In genomic region chr2:218958276-218958675, GRCh38 we compare ENCODE assay signal across 28 cellular contexts. TPM values are rescaled to one million over a fixed set of nuclear protein-coding genes. Genes with fewer than 3 reads are reported as not detected.
A peak's percentile ranks its signal among the peaks of the same experiment; 100 is the strongest.
DNase-seq lines count a peak whose midpoint lies in the region; ATAC-seq and TF ChIP-seq lines count a peak whose summit lies in the region.
"Had no signal": no experiment of that assay in that cellular context is flagged by ENCODE, and none has a peak within 500 bp of the region (broad histone marks: within the 10 kb centered on the region; RNA-seq: fewer than 3 reads in every experiment).

No MANE protein-coding gene starts in this region.

- intact Hi-C loops in naive thymus-derived CD4-positive, alpha-beta T cell (cut with micrococcal nuclease), result no loop called here

- H3K9me3 Mint-ChIP-seq in brain, result peaks cover 0 to 6% (median 0%) of the 10 kb centered on the region in 5 experiments
- peaks cover 0 to 6% (median 0%) of the 10 kb centered on the region in 11 donors for H3K9me3 Mint-ChIP-seq in naive thymus-derived CD4-positive, alpha-beta T cell
- no peaks in the 10 kb centered on the region for H3K9me3 Mint-ChIP-seq in activated naive CD8-positive, alpha-beta T cell treated with anti-CD3 and anti-CD28 coated beads, Interleukin-2, amount 50 U/mL, for 24 hours
- H3K9me3 Mint-ChIP-seq: activated CD4-positive, alpha-beta memory T cell treated with anti-CD3 and anti-CD28 coated beads for 36 hours; activated naive CD4-positive, alpha-beta T cell treated with anti-CD3 and anti-CD28 coated beads for 36 hours had no signal

- H3K4me3 Mint-ChIP-seq in brain, result peak overlapping the region; percentile 70 to 94 (median 90)
- peak overlapping the region in 6 of 10 donors; percentile 5 to 77 (median 46) for H3K4me3 Mint-ChIP-seq in naive thymus-derived CD4-positive, alpha-beta T cell
- no peak overlapping the region for H3K4me3 Mint-ChIP-seq in activated naive CD8-positive, alpha-beta T cell treated with anti-CD3 and anti-CD28 coated beads, Interleukin-2, amount 50 U/mL, for 24 hours

- TF ChIP-seq CTCF in BE2C (IDR thresholded peaks at IDR 0.05; ENCODE audit: low read depth, low read length) (no peak), brain (conservative IDR thresholded peaks at IDR 0.05) (no peak)

- no peak overlapping the region for H3K27ac ChIP-seq in naive thymus-derived CD4-positive, alpha-beta T cell (ENCODE audit: low read depth, low read length)
- no peak overlapping the region for H3K27ac ChIP-seq in SJCRH30
- H3K27ac ChIP-seq: gastrocnemius medialis, pancreas had no signal

- peaks cover 35% of the 10 kb centered on the region for H3K4me1 Mint-ChIP-seq in brain
- peaks cover 6 to 26% (median 14%) of the 10 kb centered on the region in 7 donors for H3K4me1 Mint-ChIP-seq in naive thymus-derived CD4-positive, alpha-beta T cell
- H3K4me1 Mint-ChIP-seq in activated naive CD8-positive, alpha-beta T cell treated with anti-CD3 and anti-CD28 coated beads, Interleukin-2, amount 50 U/mL, for 24 hours, result peaks cover 11% of the 10 kb centered on the region

- ATAC-seq in naive thymus-derived CD4-positive, alpha-beta T cell, result no peak
- no peak for ATAC-seq in activated naive CD8-positive, alpha-beta T cell treated with anti-CD3 and anti-CD28 coated beads, Interleukin-2, amount 50 U/mL, for 24 hours
- ATAC-seq: esophagus mucosa, gastrocnemius medialis, pancreas, SK-N-SH treated with all-trans-retinoic acid at 6 μM for 48 hours had no signal

- peaks cover 88% of the 10 kb centered on the region for H3K27me3 Mint-ChIP-seq in brain
- peaks cover 61 to 72% (median 64%) of the 10 kb centered on the region in 5 donors for H3K27me3 Mint-ChIP-seq in naive thymus-derived CD4-positive, alpha-beta T cell
- H3K27me3 Mint-ChIP-seq in activated naive CD8-positive, alpha-beta T cell treated with anti-CD3 and anti-CD28 coated beads, Interleukin-2, amount 50 U/mL, for 24 hours, result peaks cover 65% of the 10 kb centered on the region

- H3K27me3 ChIP-seq in BE2C (no peaks in the 10 kb centered on the region), H7 (ENCODE audit: control insufficient read depth, insufficient read depth, low read length) (peaks cover 73% of the 10 kb centered on the region), SJCRH30 (no peaks in the 10 kb centered on the region)
- peaks cover 17 to 24% of the 10 kb centered on the region in 2 donors for H3K27me3 ChIP-seq in naive thymus-derived CD4-positive, alpha-beta T cell (ENCODE audit: control insufficient read depth in 2 of 2, insufficient read depth in 2 of 2, low read length in 2 of 2)

- CTCF ChIA-PET in naive thymus-derived CD4-positive, alpha-beta T cell (lab: Charles Lee), result interaction anchor here (1.4 kb wide), 1 partner anchor 22 kb away, joined by 5 read pairs; no protein-coding TSS in a partner anchor

- H3K36me3 Mint-ChIP-seq in brain, result no peaks in the 10 kb centered on the region
- H3K36me3 Mint-ChIP-seq in naive thymus-derived CD4-positive, alpha-beta T cell, result peaks cover 0 to 4% (median 0%) of the 10 kb centered on the region in 5 donors
- H3K36me3 Mint-ChIP-seq in activated naive CD8-positive, alpha-beta T cell treated with anti-CD3 and anti-CD28 coated beads, Interleukin-2, amount 50 U/mL, for 24 hours (ENCODE audit: low read depth), result no peaks in the 10 kb centered on the region
- H3K36me3 Mint-ChIP-seq: activated CD4-positive, alpha-beta memory T cell treated with anti-CD3 and anti-CD28 coated beads for 36 hours; CD4-positive, alpha-beta memory T cell had no signal

- H3K27ac Mint-ChIP-seq in brain, result no peak overlapping the region
- no peak overlapping the region for H3K27ac Mint-ChIP-seq in naive thymus-derived CD4-positive, alpha-beta T cell
- no peak overlapping the region for H3K27ac Mint-ChIP-seq in activated naive CD8-positive, alpha-beta T cell treated with anti-CD3 and anti-CD28 coated beads, Interleukin-2, amount 50 U/mL, for 24 hours
- H3K27ac Mint-ChIP-seq: activated CD4-positive, alpha-beta memory T cell treated with anti-CD3 and anti-CD28 coated beads for 36 hours; activated naive CD4-positive, alpha-beta T cell treated with anti-CD3 and anti-CD28 coated beads for 36 hours; CD4-positive, alpha-beta memory T cell had no signal

- DNase-seq in BE2C, result no peak
- DNase-seq in G401 (ENCODE audit: low spot score), result peak; percentile 6
- DNase-seq in naive thymus-derived CD4-positive, alpha-beta T cell, result no peak
- DNase-seq in H7, result no peak
- no peak for DNase-seq in activated naive CD8-positive, alpha-beta T cell treated with anti-CD3 and anti-CD28 coated beads, Interleukin-2, amount 50 U/mL, for 24 hours
- DNase-seq in hippocampal formation (lab: John Stamatoyannopoulos, UW), result no peak
- DNase-seq in SJCRH30, result no peak
- DNase-seq: activated CD4-positive, alpha-beta memory T cell treated with anti-CD3 and anti-CD28 coated beads for 36 hours; activated CD4-positive, CD25-positive, alpha-beta regulatory T cell; activated naive CD4-positive, alpha-beta T cell treated with anti-CD3 and anti-CD28 coated beads for 36 hours; activated T-cell treated with anti-CD3 and anti-CD28 coated beads, Interleukin-2, amount 50 U/mL, for 1 hour; anterior cingulate cortex; CD4-positive, alpha-beta memory T cell; central memory CD4-positive, alpha-beta T cell; gastrocnemius medialis; KG1; NCI-H2171 treated with DMSO at 0.1 percent for 48 hours; NCI-H524 treated with DMSO at 0.1 percent for 48 hours; right cardiac atrium; RPMI8226; stimulated activated CD8-positive, alpha-beta memory T cell treated with anti-CD3 and anti-CD28 coated beads, Interleukin-4, amount 100 ng/mL, for 48 hours had no signal

- in situ Hi-C loops in G401 (cut with HindIII; ENCODE audit: low sequenced_read_pairs), result no loop called here

- H3K4me3 ChIP-seq in BE2C (ENCODE audit: low read depth, low read length) (peak overlapping the region; percentile 72; the same call in 1 of the 2 replicates), H7 (ENCODE audit: insufficient read depth, low read depth, low read length) (no peak overlapping the region), SJCRH30 (no peak overlapping the region)
- H3K4me3 ChIP-seq in naive thymus-derived CD4-positive, alpha-beta T cell (ENCODE audit: low read length), result no peak overlapping the region
- H3K4me3 ChIP-seq: gastrocnemius medialis, lung had no signal

- H3K4me1 ChIP-seq in BE2C (peaks cover 8% of the 10 kb centered on the region), SJCRH30 (no peaks in the 10 kb centered on the region)
- peaks cover 3 to 8% of the 10 kb centered on the region in 2 donors for H3K4me1 ChIP-seq in naive thymus-derived CD4-positive, alpha-beta T cell (ENCODE audit: control insufficient read depth in 2 of 2, insufficient read depth in 2 of 2, low read length in 2 of 2)
- H3K4me1 ChIP-seq: pancreas had no signal

- H3K36me3 ChIP-seq in BE2C (peaks cover 3% of the 10 kb centered on the region; the same call in 1 of the 2 replicates), H7 (replicated peaks; ENCODE audit: control insufficient read depth, insufficient read depth, low read length) (no peaks in the 10 kb centered on the region), SJCRH30 (no peaks in the 10 kb centered on the region)
- H3K36me3 ChIP-seq in naive thymus-derived CD4-positive, alpha-beta T cell (ENCODE audit: control insufficient read depth in 2 of 3, insufficient read depth in 3 of 3, low read length in 3 of 3), result no peaks in the 10 kb centered on the region
- H3K36me3 ChIP-seq: gastrocnemius medialis, pancreas had no signal

- H3K9me3 ChIP-seq in BE2C, result no peaks in the 10 kb centered on the region
- H3K9me3 ChIP-seq in naive thymus-derived CD4-positive, alpha-beta T cell (ENCODE audit: control insufficient read depth in 2 of 3, low read length in 3 of 3), result no peaks in the 10 kb centered on the region
- no peaks in the 10 kb centered on the region for H3K9me3 ChIP-seq in SJCRH30 (replicated peaks)
- H3K9me3 ChIP-seq: gastrocnemius medialis, pancreas had no signal

- POLR2A ChIA-PET in naive thymus-derived CD4-positive, alpha-beta T cell (lab: Charles Lee), result no interaction called here

RNA-seq across cellular contexts. Expression of gene CDK5R2, which starts 1.2 kb away (rescaled TPM):
- 126 TPM for polyA plus RNA-seq in BE2C (2012; ENCODE audit: insufficient read depth, insufficient read length, low read depth)
- 0.51 and 2.2 TPM in 2 replicates for total RNA-seq in G401 (2014; rRNA removed; shearing (Covaris generic))
- polyA plus RNA-seq in brain (ENCODE audit: insufficient read depth, low read depth, low replicate concordance), result 44.3 TPM
- not detected for total RNA-seq in naive thymus-derived CD4-positive, alpha-beta T cell
- not detected for polyA plus RNA-seq in naive thymus-derived CD4-positive, alpha-beta T cell
- total RNA-seq in H7 (2014; rRNA removed; shearing (Covaris generic)), result 0.17 TPM in 1 of 2 replicates, not detected in the other
- 0.14 TPM in 1 of 2 replicates, not detected in the other for total RNA-seq in SJCRH30 (2014; rRNA removed; shearing (Covaris generic))
- total RNA-seq: activated CD4-positive, alpha-beta memory T cell treated with anti-CD3 and anti-CD28 coated beads for 36 hours; activated naive CD4-positive, alpha-beta T cell treated with anti-CD3 and anti-CD28 coated beads for 36 hours; CD4-positive, alpha-beta memory T cell; esophagus mucosa; gastrocnemius medialis; right cardiac atrium; ureter had no signal
- polyA plus RNA-seq: CD4-positive, alpha-beta memory T cell had no signal

RNA-seq across cellular contexts. Expression of gene FEV, which starts 26.7 kb away (rescaled TPM):
- polyA plus RNA-seq in BE2C (2012; ENCODE audit: insufficient read depth, insufficient read length, low read depth), result 1,006 TPM
- not detected in 2 replicates for total RNA-seq in G401 (2014; rRNA removed; shearing (Covaris generic))
- polyA plus RNA-seq in brain (ENCODE audit: insufficient read depth, low read depth, low replicate concordance), result 5.9 TPM
- total RNA-seq in naive thymus-derived CD4-positive, alpha-beta T cell, result not detected
- not detected for polyA plus RNA-seq in naive thymus-derived CD4-positive, alpha-beta T cell
- total RNA-seq in H7 (2014; rRNA removed; shearing (Covaris generic)), result not detected in 2 replicates
- total RNA-seq in SJCRH30 (2014; rRNA removed; shearing (Covaris generic)), result not detected in 2 replicates
- total RNA-seq: activated CD4-positive, alpha-beta memory T cell treated with anti-CD3 and anti-CD28 coated beads for 36 hours; activated naive CD4-positive, alpha-beta T cell treated with anti-CD3 and anti-CD28 coated beads for 36 hours; CD4-positive, alpha-beta memory T cell; esophagus mucosa; gastrocnemius medialis; kidney epithelial cell; lung; right cardiac atrium; ureter had no signal
- polyA plus RNA-seq: CD4-positive, alpha-beta memory T cell; lung; right cardiac atrium had no signal

RNA-seq across cellular contexts. Expression of gene CRYBA2, which starts 34.9 kb away (rescaled TPM):
- 3.1 TPM for polyA plus RNA-seq in BE2C (2012; ENCODE audit: insufficient read depth, insufficient read length, low read depth)
- not detected in 2 replicates for total RNA-seq in G401 (2014; rRNA removed; shearing (Covaris generic))
- polyA plus RNA-seq in brain (ENCODE audit: insufficient read depth, low read depth, low replicate concordance), result 9.1 TPM
- total RNA-seq in naive thymus-derived CD4-positive, alpha-beta T cell, result not detected
- not detected for polyA plus RNA-seq in naive thymus-derived CD4-positive, alpha-beta T cell
- total RNA-seq in H7 (2014; rRNA removed; shearing (Covaris generic)), result not detected in 2 replicates
- total RNA-seq in SJCRH30 (2014; rRNA removed; shearing (Covaris generic)), result 0.15 TPM in 1 of 2 replicates, not detected in the other
- total RNA-seq: activated CD4-positive, alpha-beta memory T cell treated with anti-CD3 and anti-CD28 coated beads for 36 hours; activated naive CD4-positive, alpha-beta T cell treated with anti-CD3 and anti-CD28 coated beads for 36 hours; CD4-positive, alpha-beta memory T cell; esophagus mucosa; gastrocnemius medialis; kidney epithelial cell; lung; right cardiac atrium; ureter had no signal
- polyA plus RNA-seq: CD4-positive, alpha-beta memory T cell; right cardiac atrium had no signal
